Comparison of ENCODE assay signal across 8 cellular contexts in the genomic region with DNA sequence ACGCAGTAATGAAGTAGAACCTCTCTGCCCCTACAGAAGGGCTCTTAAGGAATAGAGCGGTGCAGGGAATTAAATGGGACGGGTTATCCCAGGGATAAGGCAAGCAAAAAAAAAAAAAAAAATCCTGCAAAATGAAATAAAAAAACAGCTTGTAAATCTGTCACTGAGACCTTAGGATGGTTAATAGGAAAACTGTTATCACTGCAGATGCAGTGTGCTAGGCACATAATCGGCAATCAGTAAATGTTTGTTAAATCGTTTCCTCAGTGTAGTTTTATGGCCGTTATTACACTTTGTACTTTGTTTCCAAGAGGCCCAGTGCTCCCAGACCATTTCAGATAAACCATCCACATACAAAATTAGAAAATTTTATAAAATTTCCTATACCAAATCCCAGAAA. TPM values are rescaled to one million over a fixed set of nuclear protein-coding genes. Genes with fewer than 3 reads are reported as not detected.
DNase-seq lines count a peak whose midpoint lies in the region; ATAC-seq and TF ChIP-seq lines count a peak whose summit lies in the region.

No MANE protein-coding gene starts in this region.

- peaks cover 39% of the 10 kb centered on the region for H3K4me1 Mint-ChIP-seq in stimulated activated naive CD8-positive, alpha-beta T cell treated with anti-CD3 and anti-CD28 coated beads, Interleukin-15, Interleukin-2, amounts not matched to agents 100 ng/mL and 50 ng/mL, for 24 hours (ENCODE audit: low read depth)

- H3K27ac Mint-ChIP-seq in stimulated activated naive CD8-positive, alpha-beta T cell treated with anti-CD3 and anti-CD28 coated beads, Interleukin-15, Interleukin-2, amounts not matched to agents 100 ng/mL and 50 ng/mL, for 24 hours, result peak overlapping the region; percentile 83

- H3K36me3 Mint-ChIP-seq in stimulated activated naive CD8-positive, alpha-beta T cell treated with anti-CD3 and anti-CD28 coated beads, Interleukin-15, Interleukin-2, amounts not matched to agents 100 ng/mL and 50 ng/mL, for 24 hours (ENCODE audit: low read depth), result peaks cover 28% of the 10 kb centered on the region

- WGBS in mesodermal cell (ENCODE audit: insufficient coverage in 2 of 2), 2 experiments, result 36% methylated on average over 3 of the region's 6 CpGs; no CpG with 5 or more reads in 1 of the 2 experiments
- WGBS in aorta, 2 donors, result 3 to 27% methylated on average over 6 of the region's 6 CpGs

- no peaks in the 10 kb centered on the region for H3K27me3 Mint-ChIP-seq in stimulated activated naive CD8-positive, alpha-beta T cell treated with anti-CD3 and anti-CD28 coated beads, Interleukin-15, Interleukin-2, amounts not matched to agents 100 ng/mL and 50 ng/mL, for 24 hours

- no peaks in the 10 kb centered on the region for H3K9me3 Mint-ChIP-seq in stimulated activated naive CD8-positive, alpha-beta T cell treated with anti-CD3 and anti-CD28 coated beads, Interleukin-15, Interleukin-2, amounts not matched to agents 100 ng/mL and 50 ng/mL, for 24 hours

- H3K36me3 ChIP-seq in brain microvascular endothelial cell (replicated peaks), result no peaks in the 10 kb centered on the region
- peaks cover 17% of the 10 kb centered on the region for H3K36me3 ChIP-seq in mesodermal cell (ENCODE audit: control insufficient read depth, insufficient read depth, low read length)
- H3K36me3 ChIP-seq in aorta (ENCODE audit: control insufficient read depth in 1 of 2, insufficient read depth in 2 of 2, low read length in 1 of 2), result no peaks in the 10 kb centered on the region

- H3K27ac ChIP-seq in brain microvascular endothelial cell (peak overlapping the region; percentile 99), mesodermal cell (ENCODE audit: low read depth, low read length, severe bottlenecking) (peak overlapping the region; percentile 98), aorta (ENCODE audit: low read depth in 1 of 2, low read length in 2 of 2) (no peak overlapping the region)

- TF ChIP-seq CTCF in brain microvascular endothelial cell (IDR thresholded peaks at IDR 0.05; ENCODE audit: low read depth, low read length, missing control alignments), result no peak

- H3K9me3 ChIP-seq in mesodermal cell (ENCODE audit: control insufficient read depth, low read length) (no peaks in the 10 kb centered on the region), aorta (ENCODE audit: control insufficient read depth, low read length) (no peaks in the 10 kb centered on the region)

- intact Hi-C loops in aorta (cut with DNase I), result no loop called here

- no peak for DNase-seq in stimulated activated naive CD8-positive, alpha-beta T cell treated with anti-CD3 and anti-CD28 coated beads, Interleukin-15, Interleukin-2, amounts not matched to agents 100 U/mL and 50 U/mL, for 24 hours
- DNase-seq in brain microvascular endothelial cell, result no peak
- no peak for DNase-seq in aorta

- no peak for ATAC-seq in stimulated activated naive CD8-positive, alpha-beta T cell treated with anti-CD3 and anti-CD28 coated beads, Interleukin-15, Interleukin-2, amounts not matched to agents 100 U/mL and 50 U/mL, for 24 hours
- no peak for ATAC-seq in aorta (ENCODE audit: low FRiP score)
- no peak for ATAC-seq in GM19395 (IDR thresholded peaks at IDR 0.05; ENCODE audit: unreplicated experiment)
- no peak for ATAC-seq in GM18520 (IDR thresholded peaks at IDR 0.05; ENCODE audit: unreplicated experiment)
- no peak for ATAC-seq in GM18502 (IDR thresholded peaks at IDR 0.05; ENCODE audit: poor library complexity, unreplicated experiment)

- in situ Hi-C loops in brain microvascular endothelial cell (cut with HindIII; ENCODE audit: low pct_ligation_motif_present, low sequenced_read_pairs), result no loop called here

- no peaks in the 10 kb centered on the region for H3K27me3 ChIP-seq in brain microvascular endothelial cell (replicated peaks)
- H3K27me3 ChIP-seq in aorta (ENCODE audit: control insufficient read depth in 1 of 2, insufficient read depth in 2 of 2, low read length in 1 of 2), result no peaks in the 10 kb centered on the region

- peak overlapping the region; percentile 95 for H3K4me3 Mint-ChIP-seq in stimulated activated naive CD8-positive, alpha-beta T cell treated with anti-CD3 and anti-CD28 coated beads, Interleukin-15, Interleukin-2, amounts not matched to agents 100 ng/mL and 50 ng/mL, for 24 hours

- H3K4me1 ChIP-seq in mesodermal cell (ENCODE audit: control insufficient read depth, insufficient read depth, low read length, poor library complexity, severe bottlenecking) (no peaks in the 10 kb centered on the region), aorta (ENCODE audit: control insufficient read depth in 1 of 2, insufficient read depth in 2 of 2, low read length in 2 of 2) (no peaks in the 10 kb centered on the region)

- H3K4me3 ChIP-seq in brain microvascular endothelial cell (ENCODE audit: low read depth, low read length), result peak overlapping the region; percentile 64
- peak overlapping the region; percentile 59 for H3K4me3 ChIP-seq in mesodermal cell (ENCODE audit: extremely low read depth, insufficient read depth, low read length, poor library complexity, severe bottlenecking)
- H3K4me3 ChIP-seq in aorta (ENCODE audit: low read length in 2 of 2), result peak overlapping the region; percentile 43 to 95

RNA-seq across cellular contexts. Expression of gene HNRNPH2, which starts 1.0 kb away (rescaled TPM):
- 67.6 TPM for polyA plus RNA-seq in mesodermal cell (2013, experiment 1 of 2)
- 72.0 TPM for polyA plus RNA-seq in mesodermal cell (2013, experiment 2 of 2)
- 10 to 100 TPM; 52.9 to 53.1 TPM for total RNA-seq in aorta
- polyA plus RNA-seq in aorta, result 10 to 100 TPM; 49.3 to 51.1 TPM

RNA-seq across cellular contexts. Expression of gene GLA, which starts 1.3 kb away (rescaled TPM):
- 58.7 TPM for polyA plus RNA-seq in mesodermal cell (2013, experiment 1 of 2)
- 59.0 TPM for polyA plus RNA-seq in mesodermal cell (2013, experiment 2 of 2)
- 10 to 100 TPM; 23.7 to 26.0 TPM for total RNA-seq in aorta
- polyA plus RNA-seq in aorta, result 10 to 100 TPM; 25.3 to 41.4 TPM

RNA-seq across cellular contexts. Expression of gene RPL36A, which starts 18.2 kb away (rescaled TPM):
- polyA plus RNA-seq in mesodermal cell (2013, experiment 1 of 2), result 1,733 TPM
- 1,755 TPM for polyA plus RNA-seq in mesodermal cell (2013, experiment 2 of 2)
- total RNA-seq in aorta, result 100 to 1,000 TPM; 124 to 145 TPM
- polyA plus RNA-seq in aorta, result 1,000 to 10,000 TPM; 1,899 to 2,826 TPM

RNA-seq across cellular contexts. Expression of gene BTK, which starts 23.1 kb away (rescaled TPM):
- 18.4 TPM for polyA plus RNA-seq in mesodermal cell (2013, experiment 1 of 2)
- 16.2 TPM for polyA plus RNA-seq in mesodermal cell (2013, experiment 2 of 2)
- 10 to 100 TPM in 1 of 2 donors, 1 to 10 TPM in 1; 7.8 to 21.0 TPM for total RNA-seq in aorta
- 1 to 10 TPM; 3.7 to 4.4 TPM for polyA plus RNA-seq in aorta

Comparison
In these comparisons a context has a peak if more than half of its experiments do, and no peak if none do; other contexts are left out.
1. H3K27ac ChIP-seq: peak in brain microvascular endothelial cell (single experiment) and mesodermal cell (single experiment); none in aorta (0 of 2).
2. Peak in every context shown above with its lines, with median percentiles within 50 percentile points of each other: H3K4me3 ChIP-seq.